2 cellular contexts compared by ENCODE assay signal in the genomic region with DNA sequence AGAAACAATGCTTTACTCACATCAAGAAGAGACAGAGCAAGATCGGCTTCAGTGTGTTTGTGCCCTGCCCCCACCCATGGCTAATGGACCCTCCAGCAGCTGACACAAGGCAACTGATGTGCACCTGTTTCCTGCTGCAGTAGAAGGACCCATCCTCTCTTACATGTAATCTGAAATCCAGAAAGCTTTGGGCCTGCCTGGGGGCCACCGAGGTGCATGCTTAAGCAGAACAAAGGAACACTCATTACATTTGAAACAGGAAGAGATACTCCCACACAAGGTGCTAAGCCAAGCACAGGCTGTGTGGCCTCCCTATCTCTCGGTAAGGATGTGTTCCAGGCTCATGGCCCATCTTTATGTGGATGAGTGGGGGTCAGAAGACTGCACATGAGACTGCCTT.
TF ChIP-seq lines count a peak whose summit lies in the region.

No MANE protein-coding gene starts in this region.

TF ChIP-seq in GM23338, 12 proteins besides CTCF, POLR2A, EP300 and RAD21 (continues in another document):
- TF ChIP-seq, protein P1, sequence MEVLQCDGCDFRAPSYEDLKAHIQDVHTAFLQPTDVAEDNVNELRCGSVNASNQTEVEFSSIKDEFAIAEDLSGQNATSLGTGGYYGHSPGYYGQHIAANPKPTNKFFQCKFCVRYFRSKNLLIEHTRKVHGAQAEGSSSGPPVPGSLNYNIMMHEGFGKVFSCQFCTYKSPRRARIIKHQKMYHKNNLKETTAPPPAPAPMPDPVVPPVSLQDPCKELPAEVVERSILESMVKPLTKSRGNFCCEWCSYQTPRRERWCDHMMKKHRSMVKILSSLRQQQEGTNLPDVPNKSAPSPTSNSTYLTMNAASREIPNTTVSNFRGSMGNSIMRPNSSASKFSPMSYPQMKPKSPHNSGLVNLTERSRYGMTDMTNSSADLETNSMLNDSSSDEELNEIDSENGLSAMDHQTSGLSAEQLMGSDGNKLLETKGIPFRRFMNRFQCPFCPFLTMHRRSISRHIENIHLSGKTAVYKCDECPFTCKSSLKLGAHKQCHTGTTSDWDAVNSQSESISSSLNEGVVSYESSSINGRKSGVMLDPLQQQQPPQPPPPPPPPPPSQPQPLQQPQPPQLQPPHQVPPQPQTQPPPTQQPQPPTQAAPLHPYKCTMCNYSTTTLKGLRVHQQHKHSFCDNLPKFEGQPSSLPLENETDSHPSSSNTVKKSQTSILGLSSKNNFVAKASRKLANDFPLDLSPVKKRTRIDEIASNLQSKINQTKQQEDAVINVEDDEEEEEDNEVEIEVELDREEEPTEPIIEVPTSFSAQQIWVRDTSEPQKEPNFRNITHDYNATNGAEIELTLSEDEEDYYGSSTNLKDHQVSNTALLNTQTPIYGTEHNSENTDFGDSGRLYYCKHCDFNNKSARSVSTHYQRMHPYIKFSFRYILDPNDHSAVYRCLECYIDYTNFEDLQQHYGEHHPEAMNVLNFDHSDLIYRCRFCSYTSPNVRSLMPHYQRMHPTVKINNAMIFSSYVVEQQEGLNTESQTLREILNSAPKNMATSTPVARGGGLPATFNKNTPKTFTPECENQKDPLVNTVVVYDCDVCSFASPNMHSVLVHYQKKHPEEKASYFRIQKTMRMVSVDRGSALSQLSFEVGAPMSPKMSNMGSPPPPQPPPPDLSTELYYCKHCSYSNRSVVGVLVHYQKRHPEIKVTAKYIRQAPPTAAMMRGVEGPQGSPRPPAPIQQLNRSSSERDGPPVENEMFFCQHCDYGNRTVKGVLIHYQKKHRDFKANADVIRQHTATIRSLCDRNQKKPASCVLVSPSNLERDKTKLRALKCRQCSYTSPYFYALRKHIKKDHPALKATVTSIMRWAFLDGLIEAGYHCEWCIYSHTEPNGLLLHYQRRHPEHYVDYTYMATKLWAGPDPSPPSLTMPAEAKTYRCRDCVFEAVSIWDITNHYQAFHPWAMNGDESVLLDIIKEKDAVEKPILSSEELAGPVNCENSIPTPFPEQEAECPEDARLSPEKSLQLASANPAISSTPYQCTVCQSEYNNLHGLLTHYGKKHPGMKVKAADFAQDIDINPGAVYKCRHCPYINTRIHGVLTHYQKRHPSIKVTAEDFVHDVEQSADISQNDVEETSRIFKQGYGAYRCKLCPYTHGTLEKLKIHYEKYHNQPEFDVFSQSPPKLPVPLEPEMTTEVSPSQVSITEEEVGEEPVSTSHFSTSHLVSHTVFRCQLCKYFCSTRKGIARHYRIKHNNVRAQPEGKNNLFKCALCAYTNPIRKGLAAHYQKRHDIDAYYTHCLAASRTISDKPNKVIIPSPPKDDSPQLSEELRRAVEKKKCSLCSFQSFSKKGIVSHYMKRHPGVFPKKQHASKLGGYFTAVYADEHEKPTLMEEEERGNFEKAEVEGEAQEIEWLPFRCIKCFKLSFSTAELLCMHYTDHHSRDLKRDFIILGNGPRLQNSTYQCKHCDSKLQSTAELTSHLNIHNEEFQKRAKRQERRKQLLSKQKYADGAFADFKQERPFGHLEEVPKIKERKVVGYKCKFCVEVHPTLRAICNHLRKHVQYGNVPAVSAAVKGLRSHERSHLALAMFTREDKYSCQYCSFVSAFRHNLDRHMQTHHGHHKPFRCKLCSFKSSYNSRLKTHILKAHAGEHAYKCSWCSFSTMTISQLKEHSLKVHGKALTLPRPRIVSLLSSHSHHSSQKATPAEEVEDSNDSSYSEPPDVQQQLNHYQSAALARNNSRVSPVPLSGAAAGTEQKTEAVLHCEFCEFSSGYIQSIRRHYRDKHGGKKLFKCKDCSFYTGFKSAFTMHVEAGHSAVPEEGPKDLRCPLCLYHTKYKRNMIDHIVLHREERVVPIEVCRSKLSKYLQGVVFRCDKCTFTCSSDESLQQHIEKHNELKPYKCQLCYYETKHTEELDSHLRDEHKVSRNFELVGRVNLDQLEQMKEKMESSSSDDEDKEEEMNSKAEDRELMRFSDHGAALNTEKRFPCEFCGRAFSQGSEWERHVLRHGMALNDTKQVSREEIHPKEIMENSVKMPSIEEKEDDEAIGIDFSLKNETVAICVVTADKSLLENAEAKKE (CRISPR knock-in tag; IDR thresholded peaks at IDR 0.05) = no peak
- TF ChIP-seq EZH2phosphoT487 (IDR thresholded peaks at IDR 0.05; ENCODE audit: unreplicated experiment) (no peak), CREB1 (CRISPR knock-in tag; IDR thresholded peaks at IDR 0.05; ENCODE audit: low read depth) (no peak), JUNB (IDR thresholded peaks at IDR 0.05; ENCODE audit: unreplicated experiment) (no peak), ZNF331 (CRISPR knock-in tag; IDR thresholded peaks at IDR 0.05; ENCODE audit: low read depth) (no peak), POLR2AphosphoS5 (IDR thresholded peaks at IDR 0.05; ENCODE audit: low read depth) (no peak), STAT1 (IDR thresholded peaks at IDR 0.05; ENCODE audit: unreplicated experiment) (no peak), NANOG (IDR thresholded peaks at IDR 0.05; ENCODE audit: borderline replicate concordance) (no peak)
- TF ChIP-seq, protein P2, sequence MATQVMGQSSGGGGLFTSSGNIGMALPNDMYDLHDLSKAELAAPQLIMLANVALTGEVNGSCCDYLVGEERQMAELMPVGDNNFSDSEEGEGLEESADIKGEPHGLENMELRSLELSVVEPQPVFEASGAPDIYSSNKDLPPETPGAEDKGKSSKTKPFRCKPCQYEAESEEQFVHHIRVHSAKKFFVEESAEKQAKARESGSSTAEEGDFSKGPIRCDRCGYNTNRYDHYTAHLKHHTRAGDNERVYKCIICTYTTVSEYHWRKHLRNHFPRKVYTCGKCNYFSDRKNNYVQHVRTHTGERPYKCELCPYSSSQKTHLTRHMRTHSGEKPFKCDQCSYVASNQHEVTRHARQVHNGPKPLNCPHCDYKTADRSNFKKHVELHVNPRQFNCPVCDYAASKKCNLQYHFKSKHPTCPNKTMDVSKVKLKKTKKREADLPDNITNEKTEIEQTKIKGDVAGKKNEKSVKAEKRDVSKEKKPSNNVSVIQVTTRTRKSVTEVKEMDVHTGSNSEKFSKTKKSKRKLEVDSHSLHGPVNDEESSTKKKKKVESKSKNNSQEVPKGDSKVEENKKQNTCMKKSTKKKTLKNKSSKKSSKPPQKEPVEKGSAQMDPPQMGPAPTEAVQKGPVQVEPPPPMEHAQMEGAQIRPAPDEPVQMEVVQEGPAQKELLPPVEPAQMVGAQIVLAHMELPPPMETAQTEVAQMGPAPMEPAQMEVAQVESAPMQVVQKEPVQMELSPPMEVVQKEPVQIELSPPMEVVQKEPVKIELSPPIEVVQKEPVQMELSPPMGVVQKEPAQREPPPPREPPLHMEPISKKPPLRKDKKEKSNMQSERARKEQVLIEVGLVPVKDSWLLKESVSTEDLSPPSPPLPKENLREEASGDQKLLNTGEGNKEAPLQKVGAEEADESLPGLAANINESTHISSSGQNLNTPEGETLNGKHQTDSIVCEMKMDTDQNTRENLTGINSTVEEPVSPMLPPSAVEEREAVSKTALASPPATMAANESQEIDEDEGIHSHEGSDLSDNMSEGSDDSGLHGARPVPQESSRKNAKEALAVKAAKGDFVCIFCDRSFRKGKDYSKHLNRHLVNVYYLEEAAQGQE (IDR thresholded peaks at IDR 0.05; ENCODE audit: unreplicated experiment) = no peak
- TF ChIP-seq, protein P3, sequence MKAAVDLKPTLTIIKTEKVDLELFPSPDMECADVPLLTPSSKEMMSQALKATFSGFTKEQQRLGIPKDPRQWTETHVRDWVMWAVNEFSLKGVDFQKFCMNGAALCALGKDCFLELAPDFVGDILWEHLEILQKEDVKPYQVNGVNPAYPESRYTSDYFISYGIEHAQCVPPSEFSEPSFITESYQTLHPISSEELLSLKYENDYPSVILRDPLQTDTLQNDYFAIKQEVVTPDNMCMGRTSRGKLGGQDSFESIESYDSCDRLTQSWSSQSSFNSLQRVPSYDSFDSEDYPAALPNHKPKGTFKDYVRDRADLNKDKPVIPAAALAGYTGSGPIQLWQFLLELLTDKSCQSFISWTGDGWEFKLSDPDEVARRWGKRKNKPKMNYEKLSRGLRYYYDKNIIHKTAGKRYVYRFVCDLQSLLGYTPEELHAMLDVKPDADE (IDR thresholded peaks at IDR 0.05) = no peak

TF ChIP-seq in H1, 55 proteins besides CTCF, POLR2A, EP300 and RAD21 (continued from another document):
- TF ChIP-seq EGR1 (IDR thresholded peaks at IDR 0.05; ENCODE audit: borderline replicate concordance, low read depth, low read length) (no peak), BRCA1 (IDR thresholded peaks at IDR 0.05; ENCODE audit: low read depth, low read length) (no peak), SRF (IDR thresholded peaks at IDR 0.05; ENCODE audit: low read depth, low read length) (no peak)
